ENCODE assay signal across 1 cellular context in genomic region chr13:98480915-98481510, GRCh38.
TF ChIP-seq lines count a peak whose summit lies in the region.

No MANE protein-coding gene starts in this region.

TF ChIP-seq in K562, 482 proteins besides CTCF, POLR2A, EP300 and RAD21 (continued from another document and continues in another):
- TF ChIP-seq ZNF318 (IDR thresholded peaks at IDR 0.05; ENCODE audit: borderline replicate concordance in 1 of 2, low read depth in 1 of 2) (peak in 1 of 2 experiments; percentile 94; a peak in 2 of 4 replicates), ZSCAN32 (CRISPR knock-in tag; IDR thresholded peaks at IDR 0.05) (no peak), ELF1 (tag; IDR thresholded peaks at IDR 0.05) (no peak), BDP1 (IDR thresholded peaks at IDR 0.05; ENCODE audit: insufficient read depth, insufficient read length) (no peak), CBFA2T3 (IDR thresholded peaks at IDR 0.05) (peak; percentile 86), ELF4 (CRISPR knock-in tag; IDR thresholded peaks at IDR 0.05) (no peak), E4F1 (CRISPR knock-in tag; IDR thresholded peaks at IDR 0.05; ENCODE audit: borderline replicate concordance) (no peak), ZNF316 (IDR thresholded peaks at IDR 0.05) (peak; percentile 74), ZNF407 (IDR thresholded peaks at IDR 0.05; ENCODE audit: low read depth) (no peak), ARID1B (IDR thresholded peaks at IDR 0.05) (peak; percentile 70), ZNF174 (CRISPR knock-in tag; IDR thresholded peaks at IDR 0.05) (no peak), BACH1 (tag; IDR thresholded peaks at IDR 0.05) (no peak; the same call in 1 of the 2 replicates), GTF2A2 (tag; IDR thresholded peaks at IDR 0.05) (no peak), ADNP (tag; IDR thresholded peaks at IDR 0.05) (no peak), U2AF1 (optimal IDR thresholded peaks at IDR 0.05; ENCODE audit: low read depth, low read length) (no peak), POLR2AphosphoS2 (IDR thresholded peaks at IDR 0.05; ENCODE audit: low read length) (no peak), MTA1 (IDR thresholded peaks at IDR 0.05; ENCODE audit: borderline replicate concordance) (0 out of 2 replicates have a peak, but pooled peaks have one; percentile 25), RBM25 (IDR thresholded peaks at IDR 0.05; ENCODE audit: low read depth, low read length, severe bottlenecking) (no peak), RBM34 (IDR thresholded peaks at IDR 0.05; ENCODE audit: borderline replicate concordance, insufficient read depth, low read length) (no peak), ZHX1 (conservative IDR thresholded peaks at IDR 0.05; ENCODE audit: low read length) (no peak), CHD4 (IDR thresholded peaks at IDR 0.05; ENCODE audit: insufficient read depth, insufficient replicate concordance, low read depth, low read length, poor library complexity, severe bottlenecking) (no peak), ZNF165 (CRISPR knock-in tag; IDR thresholded peaks at IDR 0.05; ENCODE audit: borderline replicate concordance) (no peak), NFE2L1 (tag; IDR thresholded peaks at IDR 0.05; ENCODE audit: borderline replicate concordance, low read depth) (no peak), TOE1 (IDR thresholded peaks at IDR 0.05; ENCODE audit: borderline replicate concordance) (no peak), TOE1 (CRISPR knock-in tag; IDR thresholded peaks at IDR 0.05; ENCODE audit: borderline replicate concordance, low read depth) (no peak), SAP30 (IDR thresholded peaks at IDR 0.05; ENCODE audit: borderline replicate concordance, insufficient read depth, low read depth, low read length, poor library complexity, severe bottlenecking) (no peak), ZNF274 (IDR thresholded peaks at IDR 0.05; ENCODE audit: borderline replicate concordance, low read depth, low read length) (no peak), SRF (CRISPR knock-in tag; IDR thresholded peaks at IDR 0.05) (no peak), ZNF280A (IDR thresholded peaks at IDR 0.05; ENCODE audit: low read depth, partially characterized antibody) (no peak), RUNX1 (IDR thresholded peaks at IDR 0.05; ENCODE audit: low read depth) (no peak), EHMT2 (IDR thresholded peaks at IDR 0.05) (no peak), MNT (conservative IDR thresholded peaks at IDR 0.05) (peak in 1 of 2 experiments; percentile 69; a peak in 1 of 4 replicates), IRF2 (CRISPR knock-in tag; IDR thresholded peaks at IDR 0.05) (no peak), PURB (CRISPR knock-in tag; IDR thresholded peaks at IDR 0.05; ENCODE audit: low read depth) (no peak), ZNF77 (CRISPR knock-in tag; IDR thresholded peaks at IDR 0.05) (no peak)
